Comparison of ENCODE assay signal across 14 cellular contexts in genomic region chr7:5755704-5756131, GRCh38. TPM values are rescaled to one million over a fixed set of nuclear protein-coding genes. Genes with fewer than 3 reads are reported as not detected.
DNase-seq lines count a peak whose midpoint lies in the region; ATAC-seq, FAIRE-seq and TF ChIP-seq lines count a peak whose summit lies in the region.
"Had no signal": no experiment of that assay in that cellular context is flagged by ENCODE, and none has a peak within 500 bp of the region (broad histone marks: within the 10 kb centered on the region; RNA-seq: fewer than 3 reads in every experiment).

No MANE protein-coding gene starts in this region.

- no peaks in the 10 kb centered on the region for H3K27me3 ChIP-seq in dorsolateral prefrontal cortex
- H3K27me3 ChIP-seq in pancreas: no peaks in the 10 kb centered on the region
- H3K27me3 ChIP-seq in colonic mucosa: no peaks in the 10 kb centered on the region

- H3K9ac ChIP-seq in colonic mucosa (ENCODE audit: low read depth in 2 of 2, low read length in 2 of 2): no peak overlapping the region

- FAIRE-seq in pancreas (lab: Jason Lieb, UNC): no peak

- H3K9me3 ChIP-seq in pancreas: no peaks in the 10 kb centered on the region
- no peaks in the 10 kb centered on the region for H3K9me3 ChIP-seq in colonic mucosa
- H3K9me3 ChIP-seq: mucosa of descending colon, thoracic aorta had no signal

- intact Hi-C loops in dorsolateral prefrontal cortex (cut with DNase I) (no loop called here), pancreas (cut with DNase I) (no loop called here), colonic mucosa (cut with DNase I) (no loop called here)

- TF ChIP-seq CTCF in dorsolateral prefrontal cortex (IDR thresholded peaks at IDR 0.05 in 54 of 56, conservative IDR thresholded peaks at IDR 0.05 in 2 of 56; ENCODE audit: low read depth in 1 of 56, partially characterized antibody in 56 of 56): no peak
- no peak for TF ChIP-seq CTCF in pancreas (IDR thresholded peaks at IDR 0.05)
- TF ChIP-seq CTCF in colonic mucosa (IDR thresholded peaks at IDR 0.05): no peak

- no peak overlapping the region for H3K4me3 ChIP-seq in dorsolateral prefrontal cortex
- no peak overlapping the region for H3K4me3 ChIP-seq in pancreas
- no peak overlapping the region for H3K4me3 ChIP-seq in colonic mucosa
- H3K4me3 ChIP-seq: mucosa of descending colon, thoracic aorta had no signal

- H3K36me3 ChIP-seq in pancreas (peaks cover 0 to 30% (median 4%) of the 10 kb centered on the region in 3 donors), colonic mucosa (no peaks in the 10 kb centered on the region)

- ATAC-seq in pancreas: peak in 3 of 4 donors; percentile 53 to 62 (median 56)
- ATAC-seq in GM18870 (IDR thresholded peaks at IDR 0.05; ENCODE audit: unreplicated experiment): no peak
- ATAC-seq: mucosa of descending colon had no signal

- peak; percentile 10 for DNase-seq in NOMO-1 treated with DMSO at 0.1 percent for 48 hours (lab: John Stamatoyannopoulos, UW; ENCODE audit: unreplicated experiment)
- no peak for DNase-seq in NOMO-1 treated with dmso at 0.1 percent for 144 hours (lab: John Stamatoyannopoulos, UW; ENCODE audit: unreplicated experiment)
- peak; percentile 12 for DNase-seq in NCI-H524 treated with DMSO at 0.1 percent for 48 hours (lab: John Stamatoyannopoulos, UW)
- no peak for DNase-seq in dorsolateral prefrontal cortex
- no peak for DNase-seq in pancreas
- DNase-seq in colonic mucosa: no peak
- DNase-seq in stimulated activated CD8-positive, alpha-beta memory T cell treated with anti-CD3 and anti-CD28 coated beads, Interleukin-4, amount 100 ng/mL, for 48 hours: no peak
- DNase-seq: activated gamma-delta T cell treated with Interleukin-2 at 50 U/mL for 16 hours; mucosa of descending colon; NCI-H146; stimulated activated CD4-positive, alpha-beta T cell treated with anti-CD3 and anti-CD28 coated beads, Interleukin-1b, Interleukin-23, amount 100 ng/mL, for 48 hours had no signal

- WGBS in pancreas, 2 donors: 91 to 95% methylated on average over 6 of the region's 6 CpGs

- peak overlapping the region in 31 of 59 donors; percentile 2 to 76 (median 31) for H3K27ac ChIP-seq in dorsolateral prefrontal cortex
- H3K27ac ChIP-seq in pancreas: no peak overlapping the region
- no peak overlapping the region for H3K27ac ChIP-seq in colonic mucosa
- H3K27ac ChIP-seq: 22Rv1 had no signal

- H3K4me1 ChIP-seq in pancreas (no peaks in the 10 kb centered on the region), colonic mucosa (no peaks in the 10 kb centered on the region)

RNA-seq across cellular contexts. Expression of gene RNF216, which starts 25.7 kb away (rescaled TPM):
- 10 to 100 TPM; 34.1 to 61.0 (median 44.3) TPM for total RNA-seq in dorsolateral prefrontal cortex
- 10 to 100 TPM; 11.7 to 18.2 (median 14.7) TPM for total RNA-seq in pancreas
- polyA plus RNA-seq in pancreas: 1 to 10 TPM; 8.1 to 8.8 TPM
- total RNA-seq in colonic mucosa: 10 to 100 TPM; 15.9 to 16.2 TPM

Comparison
In these comparisons a context has a peak if more than half of its experiments do, and no peak if none do; other contexts are left out.
1. DNase-seq: peak in NOMO-1 treated with DMSO at 0.1 percent for 48 hours (single experiment) and NCI-H524 treated with DMSO at 0.1 percent for 48 hours (single experiment); none in NOMO-1 treated with dmso at 0.1 percent for 144 hours (single experiment), dorsolateral prefrontal cortex (0 of 10), pancreas (0 of 6), colonic mucosa (single experiment) and stimulated activated CD8-positive, alpha-beta memory T cell treated with anti-CD3 and anti-CD28 coated beads, Interleukin-4, amount 100 ng/mL, for 48 hours (single experiment).
2. H3K27ac ChIP-seq: peak in dorsolateral prefrontal cortex (31 of 59); none in pancreas (0 of 4) and colonic mucosa (single experiment).